ENCODE assay signal across 2 cellular contexts in genomic region chr4:76716020-76716419, GRCh38.
TF ChIP-seq lines count a peak whose summit lies in the region.

No MANE protein-coding gene starts in this region.

TF ChIP-seq in IMR-90, 13 proteins besides CTCF, POLR2A, EP300 and RAD21:
- TF ChIP-seq, protein P1, sequence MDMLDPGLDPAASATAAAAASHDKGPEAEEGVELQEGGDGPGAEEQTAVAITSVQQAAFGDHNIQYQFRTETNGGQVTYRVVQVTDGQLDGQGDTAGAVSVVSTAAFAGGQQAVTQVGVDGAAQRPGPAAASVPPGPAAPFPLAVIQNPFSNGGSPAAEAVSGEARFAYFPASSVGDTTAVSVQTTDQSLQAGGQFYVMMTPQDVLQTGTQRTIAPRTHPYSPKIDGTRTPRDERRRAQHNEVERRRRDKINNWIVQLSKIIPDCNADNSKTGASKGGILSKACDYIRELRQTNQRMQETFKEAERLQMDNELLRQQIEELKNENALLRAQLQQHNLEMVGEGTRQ (IDR thresholded peaks at IDR 0.05; ENCODE audit: low read depth, low read length) = no peak
- TF ChIP-seq RFX5 (IDR thresholded peaks at IDR 0.05; ENCODE audit: low read depth, low read length) = no peak
- TF ChIP-seq, protein P2, sequence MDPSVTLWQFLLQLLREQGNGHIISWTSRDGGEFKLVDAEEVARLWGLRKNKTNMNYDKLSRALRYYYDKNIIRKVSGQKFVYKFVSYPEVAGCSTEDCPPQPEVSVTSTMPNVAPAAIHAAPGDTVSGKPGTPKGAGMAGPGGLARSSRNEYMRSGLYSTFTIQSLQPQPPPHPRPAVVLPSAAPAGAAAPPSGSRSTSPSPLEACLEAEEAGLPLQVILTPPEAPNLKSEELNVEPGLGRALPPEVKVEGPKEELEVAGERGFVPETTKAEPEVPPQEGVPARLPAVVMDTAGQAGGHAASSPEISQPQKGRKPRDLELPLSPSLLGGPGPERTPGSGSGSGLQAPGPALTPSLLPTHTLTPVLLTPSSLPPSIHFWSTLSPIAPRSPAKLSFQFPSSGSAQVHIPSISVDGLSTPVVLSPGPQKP (IDR thresholded peaks at IDR 0.05; ENCODE audit: borderline replicate concordance, low read depth, low read length) = no peak
- TF ChIP-seq MAFK (IDR thresholded peaks at IDR 0.05; ENCODE audit: low read depth, low read length) = no peak
- no peak for TF ChIP-seq NFE2L2 (IDR thresholded peaks at IDR 0.05; ENCODE audit: low read depth, low read length)
- no peak for TF ChIP-seq FOS (IDR thresholded peaks at IDR 0.05; ENCODE audit: low read depth, low read length)

TF ChIP-seq in H1, 55 proteins besides CTCF, POLR2A, EP300 and RAD21:
- TF ChIP-seq SIRT6 (IDR thresholded peaks at IDR 0.05; ENCODE audit: low read length) = no peak
- no peak for TF ChIP-seq EGR1 (IDR thresholded peaks at IDR 0.05; ENCODE audit: borderline replicate concordance, low read depth, low read length)
- no peak for TF ChIP-seq CBX5 (IDR thresholded peaks at IDR 0.05; ENCODE audit: low read depth, low read length)
- TF ChIP-seq RNF2 (IDR thresholded peaks at IDR 0.05; ENCODE audit: borderline replicate concordance, low read depth, low read length, missing control alignments, poor library complexity, severe bottlenecking) = no peak
- TF ChIP-seq SIN3A (conservative IDR thresholded peaks at IDR 0.05 in 1 of 2, IDR thresholded peaks at IDR 0.05 in 1 of 2; ENCODE audit: low read depth in 1 of 2, low read length in 2 of 2) = no peak
